ENCODE assay signal across 28 cellular contexts in the genomic region with DNA sequence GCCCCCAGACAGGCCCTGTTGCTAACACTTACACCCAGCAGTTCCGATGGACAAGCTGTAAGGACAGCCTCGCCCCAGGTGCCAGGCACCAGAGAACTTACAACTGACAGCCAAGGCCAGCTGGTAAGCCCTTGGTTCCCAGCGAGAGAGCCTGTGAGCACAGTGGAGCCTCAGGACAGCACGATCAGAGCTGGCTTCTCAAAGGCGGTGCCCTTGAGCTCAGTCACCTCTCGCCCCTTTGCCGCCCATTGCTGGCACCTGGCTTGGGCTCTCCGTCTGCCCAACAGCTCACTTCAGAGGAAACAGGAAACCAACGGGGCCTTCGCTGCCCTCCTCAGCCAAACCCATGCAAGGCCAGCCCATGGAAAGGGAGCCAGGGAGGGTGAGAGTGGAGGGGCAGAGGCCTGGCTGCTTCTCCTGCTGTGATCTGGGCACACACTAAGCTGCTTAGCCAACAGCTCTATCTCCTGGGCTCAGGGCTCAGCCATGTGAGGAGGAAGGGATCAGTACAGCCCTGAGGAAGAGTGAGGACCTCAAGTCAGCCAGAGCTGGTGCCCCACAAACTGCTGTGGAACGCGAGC.
DNase-seq lines count a peak whose midpoint lies in the region; ATAC-seq and TF ChIP-seq lines count a peak whose summit lies in the region.
"Had no signal": no experiment of that assay in that cellular context is flagged by ENCODE, and none has a peak within 500 bp of the region (broad histone marks: within the 10 kb centered on the region; RNA-seq: fewer than 3 reads in every experiment).

No MANE protein-coding gene starts in this region.

- H3K4me1 ChIP-seq in right atrium auricular region (no peaks in the 10 kb centered on the region), lower lobe of right lung (no peaks in the 10 kb centered on the region)
- H3K4me1 ChIP-seq: adrenal gland, Peyer's patch, vagina had no signal

- ATAC-seq in Right ventricle myocardium superior (ENCODE audit: poor library complexity) (peak; percentile 9), lower lobe of right lung (no peak), GM18873 (IDR thresholded peaks at IDR 0.05; ENCODE audit: low FRiP score, unreplicated experiment) (no peak), HG02970 (IDR thresholded peaks at IDR 0.05; ENCODE audit: low FRiP score, unreplicated experiment) (no peak)
- ATAC-seq in stimulated activated memory B cell treated with anti-CD40 and anti-IgM and Interleukin-4, amounts not matched to agents 10 μg/mL and 1 μg/mL and 100 μg/mL, for 72 hours, result peak; percentile 3
- ATAC-seq: activated CD8-positive, alpha-beta T cell treated with anti-CD3 and anti-CD28 coated beads, Interleukin-2, amount 10 ng/mL, durations not matched to agents 7 days and 5 days; GM12878; HCT116 had no signal

- H3K27me3 Mint-ChIP-seq in stimulated activated memory B cell treated with anti-CD40 and anti-IgM and Interleukin-4, amounts not matched to agents 10 μg/mL and 1 μg/mL and 100 μg/mL, for 72 hours, result peaks cover 9% of the 10 kb centered on the region
- no peaks in the 10 kb centered on the region for H3K27me3 Mint-ChIP-seq in MCF 10A (ENCODE audit: insufficient read depth, unreplicated experiment)
- H3K27me3 Mint-ChIP-seq: CD4-positive, CD25-positive, alpha-beta regulatory T cell; dendritic cell treated with granulocyte-macrophage colony-stimulating factor and Interleukin-4, amounts not matched to agents 40 ng/mL and 50 ng/mL, for 4 days; stimulated activated naive CD8-positive, alpha-beta T cell treated with anti-CD3 and anti-CD28 coated beads, Interleukin-15, Interleukin-2, amounts not matched to agents 100 ng/mL and 50 ng/mL, for 24 hours had no signal

- H3K9me3 ChIP-seq in right atrium auricular region (no peaks in the 10 kb centered on the region), lower lobe of right lung (no peaks in the 10 kb centered on the region)
- H3K9me3 ChIP-seq: adrenal gland, gastrocnemius medialis, thyroid gland, vagina had no signal

- H3K4me1 Mint-ChIP-seq in stimulated activated memory B cell treated with anti-CD40 and anti-IgM and Interleukin-4, amounts not matched to agents 10 μg/mL and 1 μg/mL and 100 μg/mL, for 72 hours, result no peaks in the 10 kb centered on the region
- H3K4me1 Mint-ChIP-seq in MCF 10A (ENCODE audit: insufficient read depth, unreplicated experiment), result no peaks in the 10 kb centered on the region
- H3K4me1 Mint-ChIP-seq: activated naive CD4-positive, alpha-beta T cell treated with anti-CD3 and anti-CD28 coated beads, Interleukin-2, amount 10 ng/mL, durations not matched to agents 7 days and 5 days; CD4-positive, CD25-positive, alpha-beta regulatory T cell had no signal

- POLR2A ChIA-PET in MCF 10A (lab: Yijun Ruan, JAX), result no interaction called here

- H3K9me3 Mint-ChIP-seq in stimulated activated memory B cell treated with anti-CD40 and anti-IgM and Interleukin-4, amounts not matched to agents 10 μg/mL and 1 μg/mL and 100 μg/mL, for 72 hours, result peaks cover 4% of the 10 kb centered on the region
- no peaks in the 10 kb centered on the region for H3K9me3 Mint-ChIP-seq in MCF 10A (ENCODE audit: unreplicated experiment)
- H3K9me3 Mint-ChIP-seq: dendritic cell treated with granulocyte-macrophage colony-stimulating factor and Interleukin-4, amounts not matched to agents 40 ng/mL and 50 ng/mL, for 4 days; stimulated activated naive CD8-positive, alpha-beta T cell treated with anti-CD3 and anti-CD28 coated beads, Interleukin-15, Interleukin-2, amounts not matched to agents 100 ng/mL and 50 ng/mL, for 24 hours had no signal

- no peak for DNase-seq in Right ventricle myocardium superior
- DNase-seq in right atrium auricular region (ENCODE audit: low spot score), result no peak
- peak; percentile 80 for DNase-seq in NCI-H82 (lab: John Stamatoyannopoulos, UW)
- peak; percentile 38 for DNase-seq in lower lobe of right lung
- DNase-seq in MCF 10A (ENCODE audit: unreplicated experiment), result no peak
- DNase-seq: activated CD4-positive, alpha-beta T cell treated with anti-CD3 and anti-CD28 coated beads for 1 hour; activated CD8-positive, alpha-beta T cell treated with anti-CD3 and anti-CD28 coated beads, Interleukin-2, amount 10 ng/mL, durations not matched to agents 7 days and 5 days; activated naive CD4-positive, alpha-beta T cell treated with anti-CD3 and anti-CD28 coated beads, Interleukin-2, amount 10 ng/mL, durations not matched to agents 7 days and 5 days; adrenal gland; AML-193; CD4-positive, CD25-positive, alpha-beta regulatory T cell; IMR-90; naive B cell; NCI-H1092; NCI-H526; occipital lobe; small intestine had no signal

- H3K36me3 ChIP-seq in right atrium auricular region (no peaks in the 10 kb centered on the region), lower lobe of right lung (no peaks in the 10 kb centered on the region)
- H3K36me3 ChIP-seq: adrenal gland, gastrocnemius medialis, Peyer's patch, thyroid gland, vagina had no signal

- intact Hi-C loops in Right ventricle myocardium superior (cut with DNase I), result no loop called here
- intact Hi-C loops in lower lobe of right lung (cut with DNase I), result no loop called here
- intact Hi-C loops in MCF 10A (cut with micrococcal nuclease), result no loop called here

- H3K36me3 Mint-ChIP-seq in stimulated activated memory B cell treated with anti-CD40 and anti-IgM and Interleukin-4, amounts not matched to agents 10 μg/mL and 1 μg/mL and 100 μg/mL, for 72 hours, result no peaks in the 10 kb centered on the region
- no peaks in the 10 kb centered on the region for H3K36me3 Mint-ChIP-seq in MCF 10A (ENCODE audit: insufficient read depth, unreplicated experiment)
- H3K36me3 Mint-ChIP-seq: activated naive CD4-positive, alpha-beta T cell treated with anti-CD3 and anti-CD28 coated beads, Interleukin-2, amount 10 ng/mL, durations not matched to agents 7 days and 5 days; CD4-positive, CD25-positive, alpha-beta regulatory T cell had no signal

- BruUV-seq in MCF 10A (replicated peaks; lab: Mats Ljungman, UMichigan), result no TSS peak

- H3K27ac ChIP-seq in right atrium auricular region (no peak overlapping the region), lower lobe of right lung (no peak overlapping the region)
- H3K27ac ChIP-seq: adrenal gland, Peyer's patch, thyroid gland, vagina had no signal

- H3K27me3 ChIP-seq in right atrium auricular region (no peaks in the 10 kb centered on the region), lower lobe of right lung (ENCODE audit: low read depth) (no peaks in the 10 kb centered on the region)
- H3K27me3 ChIP-seq: adrenal gland, gastrocnemius medialis, Peyer's patch, thyroid gland, vagina had no signal

- no peak overlapping the region for H3K4me3 ChIP-seq in right atrium auricular region
- no peak overlapping the region for H3K4me3 ChIP-seq in lower lobe of right lung
- H3K4me3 ChIP-seq: adrenal gland, gastrocnemius medialis, GM12878, Peyer's patch, thyroid gland, vagina had no signal

- H3K27ac Mint-ChIP-seq in stimulated activated memory B cell treated with anti-CD40 and anti-IgM and Interleukin-4, amounts not matched to agents 10 μg/mL and 1 μg/mL and 100 μg/mL, for 72 hours, result no peak overlapping the region
- H3K27ac Mint-ChIP-seq in MCF 10A (ENCODE audit: low read depth, unreplicated experiment), result no peak overlapping the region
- H3K27ac Mint-ChIP-seq: activated CD8-positive, alpha-beta T cell treated with anti-CD3 and anti-CD28 coated beads, Interleukin-2, amount 10 ng/mL, durations not matched to agents 7 days and 5 days; activated naive CD4-positive, alpha-beta T cell treated with anti-CD3 and anti-CD28 coated beads, Interleukin-2, amount 10 ng/mL, durations not matched to agents 7 days and 5 days; dendritic cell treated with granulocyte-macrophage colony-stimulating factor and Interleukin-4, amounts not matched to agents 40 ng/mL and 50 ng/mL, for 4 days; stimulated activated naive CD8-positive, alpha-beta T cell treated with anti-CD3 and anti-CD28 coated beads, Interleukin-15, Interleukin-2, amounts not matched to agents 100 ng/mL and 50 ng/mL, for 24 hours had no signal

- TF ChIP-seq CTCF in right atrium auricular region (IDR thresholded peaks at IDR 0.05) (no peak), lower lobe of right lung (IDR thresholded peaks at IDR 0.05) (no peak), MCF 10A (IDR thresholded peaks at IDR 0.05; ENCODE audit: unreplicated experiment) (no peak)

- H3K4me3 Mint-ChIP-seq in stimulated activated memory B cell treated with anti-CD40 and anti-IgM and Interleukin-4, amounts not matched to agents 10 μg/mL and 1 μg/mL and 100 μg/mL, for 72 hours, result no peak overlapping the region
- H3K4me3 Mint-ChIP-seq in MCF 10A (ENCODE audit: unreplicated experiment), result no peak overlapping the region
- H3K4me3 Mint-ChIP-seq: activated CD8-positive, alpha-beta T cell treated with anti-CD3 and anti-CD28 coated beads, Interleukin-2, amount 10 ng/mL, durations not matched to agents 7 days and 5 days; activated naive CD4-positive, alpha-beta T cell treated with anti-CD3 and anti-CD28 coated beads, Interleukin-2, amount 10 ng/mL, durations not matched to agents 7 days and 5 days; CD4-positive, CD25-positive, alpha-beta regulatory T cell; dendritic cell treated with granulocyte-macrophage colony-stimulating factor and Interleukin-4, amounts not matched to agents 40 ng/mL and 50 ng/mL, for 4 days; naive B cell; stimulated activated naive CD8-positive, alpha-beta T cell treated with anti-CD3 and anti-CD28 coated beads, Interleukin-15, Interleukin-2, amounts not matched to agents 100 ng/mL and 50 ng/mL, for 24 hours had no signal

- CTCF ChIA-PET in MCF 10A (lab: Yijun Ruan, JAX), result interaction anchor here (0.9 to 3.9 kb wide), 4 partner anchors 11 to 45 kb away, joined by 3 to 27 read pairs (median 4); no protein-coding TSS in a partner anchor

Comparison
In these comparisons a context has a peak if more than half of its experiments do, and no peak if none do; other contexts are left out.
1. ATAC-seq: peak in Right ventricle myocardium superior (single experiment) and stimulated activated memory B cell treated with anti-CD40 and anti-IgM and Interleukin-4, amounts not matched to agents 10 μg/mL and 1 μg/mL and 100 μg/mL, for 72 hours (single experiment); none in lower lobe of right lung (0 of 2), GM18873 (single experiment) and HG02970 (single experiment).
2. DNase-seq: peak in NCI-H82 (single experiment) and lower lobe of right lung (single experiment); none in Right ventricle myocardium superior (single experiment), right atrium auricular region (single experiment) and MCF 10A (single experiment).